9 cellular contexts compared by ENCODE assay signal in the genomic region with DNA sequence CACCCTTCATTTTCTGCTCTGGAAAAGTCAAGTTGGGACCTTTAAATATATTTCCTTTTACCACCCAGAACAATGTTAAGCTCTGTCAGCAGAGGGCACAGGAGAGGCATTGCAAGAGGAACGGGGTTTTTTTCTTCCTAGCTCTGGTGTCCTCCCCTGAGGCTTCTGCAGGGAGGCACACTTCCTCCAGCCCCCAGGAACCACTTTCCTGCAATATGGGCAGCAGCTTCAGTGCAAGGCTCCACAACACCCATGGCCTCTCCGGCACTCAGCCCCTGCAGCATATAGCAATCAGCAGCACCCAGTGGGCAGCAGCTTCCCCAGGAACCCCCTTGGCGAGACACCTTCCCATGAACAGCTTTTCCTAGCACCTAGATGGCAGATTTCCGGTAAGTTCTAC.
DNase-seq lines count a peak whose midpoint lies in the region; ATAC-seq and TF ChIP-seq lines count a peak whose summit lies in the region.
"Had no signal": no experiment of that assay in that cellular context is flagged by ENCODE, and none has a peak within 500 bp of the region (broad histone marks: within the 10 kb centered on the region; RNA-seq: fewer than 3 reads in every experiment).

No MANE protein-coding gene starts in this region.

- ATAC-seq in GM19035 (IDR thresholded peaks at IDR 0.05; ENCODE audit: unreplicated experiment) (peak; percentile 63), sciatic nerve (no peak)

- H3K9me3 Mint-ChIP-seq in endothelial cell (ENCODE audit: unreplicated experiment) = no peaks in the 10 kb centered on the region
- H3K9me3 Mint-ChIP-seq: nephron had no signal

- H3K4me1 ChIP-seq in spleen = no peaks in the 10 kb centered on the region
- H3K4me1 ChIP-seq in effector memory CD4-positive, alpha-beta T cell (ENCODE audit: control insufficient read depth, insufficient read depth, low read length, poor library complexity, severe bottlenecking) = no peaks in the 10 kb centered on the region

- H3K27me3 Mint-ChIP-seq in endothelial cell (ENCODE audit: unreplicated experiment) = no peaks in the 10 kb centered on the region

- H3K27ac ChIP-seq in spleen = no peak overlapping the region
- H3K27ac ChIP-seq in effector memory CD4-positive, alpha-beta T cell (ENCODE audit: insufficient read depth, low read length, poor library complexity, severe bottlenecking) = no peak overlapping the region

- no peak for TF ChIP-seq POLR2A in spleen (IDR thresholded peaks at IDR 0.05)

- H3K4me3 Mint-ChIP-seq in endothelial cell (ENCODE audit: unreplicated experiment) = no peak overlapping the region
- H3K4me3 Mint-ChIP-seq: nephron had no signal

- no peaks in the 10 kb centered on the region for H3K36me3 ChIP-seq in spleen
- no peaks in the 10 kb centered on the region for H3K36me3 ChIP-seq in effector memory CD4-positive, alpha-beta T cell (ENCODE audit: control insufficient read depth, insufficient read depth, low read length)

- no peaks in the 10 kb centered on the region for H3K9me3 ChIP-seq in spleen
- H3K9me3 ChIP-seq in effector memory CD4-positive, alpha-beta T cell (ENCODE audit: control insufficient read depth, low read length) = no peaks in the 10 kb centered on the region

- DNase-seq in COR-L47 (lab: John Stamatoyannopoulos, UW) (peak; percentile 1), NCI-H526 treated with DMSO at 0.1 percent for 48 hours (lab: John Stamatoyannopoulos, UW) (peak; percentile 10), endothelial cell (ENCODE audit: low spot score) (peak; percentile 46), spleen (no peak), sciatic nerve (ENCODE audit: low spot score) (no peak), amygdala (lab: John Stamatoyannopoulos, UW) (no peak)
- DNase-seq in effector memory CD4-positive, alpha-beta T cell = no peak

- no peaks in the 10 kb centered on the region for H3K36me3 Mint-ChIP-seq in endothelial cell (ENCODE audit: low read depth, unreplicated experiment)

- peak; percentile 29 for TF ChIP-seq CTCF in endothelial cell (IDR thresholded peaks at IDR 0.05; ENCODE audit: unreplicated experiment)
- peak in 7 of 11 experiments; percentile 22 to 39 (median 34) for TF ChIP-seq CTCF in spleen (IDR thresholded peaks at IDR 0.05 in 8 of 11, conservative IDR thresholded peaks at IDR 0.05 in 3 of 11)

- H3K4me1 Mint-ChIP-seq in endothelial cell (ENCODE audit: unreplicated experiment) = peaks cover 9% of the 10 kb centered on the region

- no peak overlapping the region for H3K27ac Mint-ChIP-seq in endothelial cell (ENCODE audit: unreplicated experiment)
- H3K27ac Mint-ChIP-seq: nephron had no signal

- H3K27me3 ChIP-seq in spleen (replicated peaks in 1 of 7) = peaks cover 0 to under 1% (median 0%) of the 10 kb centered on the region in 7 donors
- H3K27me3 ChIP-seq in effector memory CD4-positive, alpha-beta T cell (replicated peaks; ENCODE audit: control insufficient read depth, insufficient read depth, low read length, poor library complexity, severe bottlenecking) = no peaks in the 10 kb centered on the region

- H3K4me3 ChIP-seq in spleen = no peak overlapping the region
- no peak overlapping the region for H3K4me3 ChIP-seq in effector memory CD4-positive, alpha-beta T cell (ENCODE audit: insufficient read depth, low read depth, low read length, poor library complexity, severe bottlenecking)

- intact Hi-C loops in spleen (cut with DNase I; ENCODE audit: low total_unique reads) (no loop called here), sciatic nerve (cut with DNase I) (no loop called here)

- 41 to 69% (median 44%) methylated on average over 4 of the region's 4 CpGs for WGBS in spleen, 5 donors

Comparison
In these comparisons a context has a peak if more than half of its experiments do, and no peak if none do; other contexts are left out.
1. DNase-seq: peak in COR-L47 (single experiment), NCI-H526 treated with DMSO at 0.1 percent for 48 hours (single experiment) and endothelial cell (single experiment); none in spleen (single experiment), effector memory CD4-positive, alpha-beta T cell (0 of 3), sciatic nerve (single experiment) and amygdala (0 of 56).